9 cellular contexts compared by ENCODE assay signal in genomic region chr17:8393470-8394231, GRCh38. TPM values are rescaled to one million over a fixed set of nuclear protein-coding genes. Genes with fewer than 3 reads are reported as not detected.
A peak's percentile ranks its signal among the peaks of the same experiment; 100 is the strongest.
DNase-seq lines count a peak whose midpoint lies in the region; ATAC-seq and TF ChIP-seq lines count a peak whose summit lies in the region.
"Had no signal": no experiment of that assay in that cellular context is flagged by ENCODE, and none has a peak within 500 bp of the region (broad histone marks: within the 10 kb centered on the region; RNA-seq: fewer than 3 reads in every experiment).

No MANE protein-coding gene starts in this region.

- H3K36me3 ChIP-seq in MM.1S (replicated peaks; ENCODE audit: insufficient read depth, low read length) (no peaks in the 10 kb centered on the region), right lobe of liver (no peaks in the 10 kb centered on the region), A673 (ENCODE audit: insufficient read depth, low read length, poor library complexity, severe bottlenecking) (no peaks in the 10 kb centered on the region)

- H3K9ac ChIP-seq in MM.1S (ENCODE audit: low read length): no peak overlapping the region

- no peaks in the 10 kb centered on the region for H3K9me2 ChIP-seq in MM.1S (replicated peaks; ENCODE audit: insufficient read depth, low read length)

- H3K27ac ChIP-seq in MM.1S (ENCODE audit: low read length): no peak overlapping the region
- H3K27ac ChIP-seq in right lobe of liver: no peak overlapping the region
- no peak overlapping the region for H3K27ac ChIP-seq in A673 (ENCODE audit: low read depth, low read length, poor library complexity, severe bottlenecking)

- intact Hi-C loops in right lobe of liver (cut with DNase I): loop anchor here in 1 of 2 donors (10.0 kb wide), 1 partner anchor 361 kb away; the partner anchor contains the start of gene SPDYE4
- intact Hi-C loops in A673 (cut with micrococcal nuclease; ENCODE audit: unreplicated experiment): no loop called here

- H3K4me1 ChIP-seq in MM.1S (ENCODE audit: low read length) (0 out of 2 replicates have a peak, but pooled peaks cover 7% of the 10 kb centered on the region), right lobe of liver (no peaks in the 10 kb centered on the region), A673 (ENCODE audit: insufficient read depth, low read length, poor library complexity, severe bottlenecking) (no peaks in the 10 kb centered on the region)

- POLR2A ChIA-PET in A673 (lab: Charles Lee; ENCODE audit: low non-redundant PET): interaction anchor here (0.6 kb wide), 1 partner anchor 856 kb away, joined by 10 read pairs; no protein-coding TSS in a partner anchor

- no peaks in the 10 kb centered on the region for H3K9me3 ChIP-seq in MM.1S (replicated peaks; ENCODE audit: insufficient read depth, low read length)
- H3K9me3 ChIP-seq in right lobe of liver: no peaks in the 10 kb centered on the region
- H3K9me3 ChIP-seq in A673 (ENCODE audit: low read depth, low read length, poor library complexity, severe bottlenecking): no peaks in the 10 kb centered on the region

- CTCF ChIA-PET in A673 (lab: Charles Lee): no interaction called here

- H3F3A ChIP-seq in MM.1S (ENCODE audit: insufficient read depth, low read length): no peaks in the 10 kb centered on the region

- TF ChIP-seq CTCF in MM.1S (IDR thresholded peaks at IDR 0.05; ENCODE audit: low read length): no peak
- no peak for TF ChIP-seq CTCF in right lobe of liver (IDR thresholded peaks at IDR 0.05)
- no peak for TF ChIP-seq CTCF in A673 (conservative IDR thresholded peaks at IDR 0.05; ENCODE audit: low read depth, low read length)

- 42% methylated on average over 7 of the region's 8 CpGs for WGBS in right lobe of liver (ENCODE audit: insufficient coverage, low coverage, low lambda C conversion rate, missing lambda C conversion rate)

- no peak overlapping the region for H3K4me2 ChIP-seq in MM.1S (ENCODE audit: low read depth, low read length)

- no peaks in the 10 kb centered on the region for H3K79me2 ChIP-seq in MM.1S (ENCODE audit: low read length)

- peak overlapping the region; percentile 30; the same call in 1 of the 2 replicates for H2AFZ ChIP-seq in MM.1S (ENCODE audit: low read length)

- peak; percentile 35 to 58 (median 44) for ATAC-seq in right lobe of liver

- BruUV-seq in A673 (replicated peaks; lab: Mats Ljungman, UMichigan): no TSS peak

- DNase-seq in DMS53 (lab: John Stamatoyannopoulos, UW): peak; percentile 70
- peak; percentile 41 for DNase-seq in MM.1S
- peak; percentile 11 for DNase-seq in activated naive CD4-positive, alpha-beta T cell treated with Interleukin-2 at 50 U/mL for 16 hours
- DNase-seq in right lobe of liver: no peak
- DNase-seq in GM19238 (ENCODE audit: insufficient read length, low spot score): no peak
- DNase-seq in cerebellum (ENCODE audit: low spot score): no peak
- no peak for DNase-seq in A673 (ENCODE audit: low spot score)
- no peak for DNase-seq in SHP77 treated with DMSO at 0.1 percent for 48 hours (lab: John Stamatoyannopoulos, UW)

- H3K27me3 ChIP-seq in MM.1S (replicated peaks; ENCODE audit: insufficient read depth, low read length) (peaks cover 23% of the 10 kb centered on the region), right lobe of liver (no peaks in the 10 kb centered on the region), A673 (replicated peaks; ENCODE audit: insufficient read depth, low read depth, low read length, poor library complexity) (peaks cover 31% of the 10 kb centered on the region)

- no peak for TF ChIP-seq POLR2A in right lobe of liver (IDR thresholded peaks at IDR 0.05)

- no peaks in the 10 kb centered on the region for H4K20me1 ChIP-seq in MM.1S (ENCODE audit: insufficient read depth, low read length)

- H3K4me3 ChIP-seq in MM.1S (ENCODE audit: low read length) (no peak overlapping the region), right lobe of liver (no peak overlapping the region), A673 (ENCODE audit: low read depth, low read length, poor library complexity, severe bottlenecking) (no peak overlapping the region)

RNA-seq across cellular contexts. Expression of gene RNF222, which starts 4.0 kb away (rescaled TPM):
- not detected for total RNA-seq in right lobe of liver
- not detected for total RNA-seq in cerebellum
- total RNA-seq in A673 (2021): not detected in 2 replicates
- total RNA-seq: NCI-H460 had no signal

RNA-seq across cellular contexts. Expression of gene RPL26, which starts 10.7 kb away (rescaled TPM):
- total RNA-seq in right lobe of liver (1,000 to 10,000 TPM in 2 of 6 experiments, 100 to 1,000 TPM in 4; 467 to 1,753 (median 509) TPM), cerebellum (1,440 TPM), A673 (2021) (1,604 and 1,668 TPM in 2 replicates)

RNA-seq across cellular contexts. Expression of gene NDEL1, which starts 42.0 kb away (rescaled TPM):
- total RNA-seq in right lobe of liver (10 to 100 TPM; 22.2 to 34.9 (median 28.4) TPM), cerebellum (36.8 TPM), A673 (2021) (71.1 and 76.5 TPM in 2 replicates)

RNA-seq across cellular contexts. Expression of gene ODF4, which starts 54.0 kb away (rescaled TPM):
- total RNA-seq in right lobe of liver (not detected), cerebellum (not detected), A673 (2021) (not detected in 2 replicates)
- total RNA-seq: NCI-H460 had no signal

Comparison
In these comparisons a context has a peak if more than half of its experiments do, and no peak if none do; other contexts are left out.
1. DNase-seq: peak in DMS53 (single experiment), MM.1S (single experiment) and activated naive CD4-positive, alpha-beta T cell treated with Interleukin-2 at 50 U/mL for 16 hours (single experiment); none in right lobe of liver (0 of 3), GM19238 (single experiment), cerebellum (single experiment), A673 (single experiment) and SHP77 treated with DMSO at 0.1 percent for 48 hours (single experiment).